ENCODE assay signal across 1 cellular context in the genomic region with DNA sequence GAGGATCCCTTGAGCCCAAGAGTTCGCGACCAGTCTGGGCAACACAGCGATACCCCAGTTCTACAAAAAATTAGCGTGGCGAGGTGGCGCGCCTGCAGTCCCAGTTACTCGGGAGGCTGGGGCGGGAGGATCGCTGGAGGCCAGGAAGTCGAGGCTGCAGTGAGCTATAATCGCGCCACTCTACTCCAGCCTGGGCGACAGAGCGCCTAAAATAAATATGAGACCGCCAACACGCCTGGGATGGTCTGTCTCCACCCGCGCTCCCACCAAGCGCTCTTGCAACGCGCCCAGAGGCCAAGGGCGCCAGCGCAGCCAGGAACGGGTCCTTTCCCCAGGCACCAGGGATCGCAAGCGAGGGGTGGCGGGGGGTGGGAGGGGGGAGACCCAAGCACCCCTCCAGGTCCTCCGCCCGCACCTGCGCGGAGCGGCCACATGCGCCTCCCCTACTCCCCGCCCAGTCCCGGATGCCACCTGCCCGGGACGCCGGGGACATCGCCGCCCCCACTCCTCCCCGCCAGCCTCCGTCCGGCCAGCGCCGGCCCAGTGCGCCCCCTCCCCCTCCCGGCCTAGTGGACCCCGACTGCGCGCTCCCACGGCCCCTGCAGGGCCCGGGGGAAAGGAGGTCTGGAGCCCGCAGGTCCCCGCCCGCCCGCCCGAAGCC.
TF ChIP-seq lines count a peak whose summit lies in the region.

No MANE protein-coding gene starts in this region.

TF ChIP-seq in HEK293, 187 proteins besides CTCF, POLR2A, EP300 and RAD21 (continued from another document):
- TF ChIP-seq, protein P1, sequence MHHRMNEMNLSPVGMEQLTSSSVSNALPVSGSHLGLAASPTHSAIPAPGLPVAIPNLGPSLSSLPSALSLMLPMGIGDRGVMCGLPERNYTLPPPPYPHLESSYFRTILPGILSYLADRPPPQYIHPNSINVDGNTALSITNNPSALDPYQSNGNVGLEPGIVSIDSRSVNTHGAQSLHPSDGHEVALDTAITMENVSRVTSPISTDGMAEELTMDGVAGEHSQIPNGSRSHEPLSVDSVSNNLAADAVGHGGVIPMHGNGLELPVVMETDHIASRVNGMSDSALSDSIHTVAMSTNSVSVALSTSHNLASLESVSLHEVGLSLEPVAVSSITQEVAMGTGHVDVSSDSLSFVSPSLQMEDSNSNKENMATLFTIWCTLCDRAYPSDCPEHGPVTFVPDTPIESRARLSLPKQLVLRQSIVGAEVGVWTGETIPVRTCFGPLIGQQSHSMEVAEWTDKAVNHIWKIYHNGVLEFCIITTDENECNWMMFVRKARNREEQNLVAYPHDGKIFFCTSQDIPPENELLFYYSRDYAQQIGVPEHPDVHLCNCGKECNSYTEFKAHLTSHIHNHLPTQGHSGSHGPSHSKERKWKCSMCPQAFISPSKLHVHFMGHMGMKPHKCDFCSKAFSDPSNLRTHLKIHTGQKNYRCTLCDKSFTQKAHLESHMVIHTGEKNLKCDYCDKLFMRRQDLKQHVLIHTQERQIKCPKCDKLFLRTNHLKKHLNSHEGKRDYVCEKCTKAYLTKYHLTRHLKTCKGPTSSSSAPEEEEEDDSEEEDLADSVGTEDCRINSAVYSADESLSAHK (tag by site-specific recombination; IDR thresholded peaks at IDR 0.05) = peak; percentile 46; the same call in 1 of the 2 replicates
- peak; percentile 61; the same call in 1 of the 2 replicates for TF ChIP-seq ZNF600 (tag by site-specific recombination; IDR thresholded peaks at IDR 0.05)
- peak; percentile 46; the same call in 1 of the 2 replicates for TF ChIP-seq ZNF610 (tag by site-specific recombination; IDR thresholded peaks at IDR 0.05; ENCODE audit: borderline replicate concordance)
- TF ChIP-seq ZNF335 (tag by site-specific recombination; conservative IDR thresholded peaks at IDR 0.05) = peak; percentile 97
- no peak for TF ChIP-seq ZNF558 (tag by site-specific recombination; IDR thresholded peaks at IDR 0.05)
- TF ChIP-seq ZNF768 (tag by site-specific recombination; IDR thresholded peaks at IDR 0.05) = peak; percentile 52; the same call in 1 of the 2 replicates
- TF ChIP-seq, protein P2, sequence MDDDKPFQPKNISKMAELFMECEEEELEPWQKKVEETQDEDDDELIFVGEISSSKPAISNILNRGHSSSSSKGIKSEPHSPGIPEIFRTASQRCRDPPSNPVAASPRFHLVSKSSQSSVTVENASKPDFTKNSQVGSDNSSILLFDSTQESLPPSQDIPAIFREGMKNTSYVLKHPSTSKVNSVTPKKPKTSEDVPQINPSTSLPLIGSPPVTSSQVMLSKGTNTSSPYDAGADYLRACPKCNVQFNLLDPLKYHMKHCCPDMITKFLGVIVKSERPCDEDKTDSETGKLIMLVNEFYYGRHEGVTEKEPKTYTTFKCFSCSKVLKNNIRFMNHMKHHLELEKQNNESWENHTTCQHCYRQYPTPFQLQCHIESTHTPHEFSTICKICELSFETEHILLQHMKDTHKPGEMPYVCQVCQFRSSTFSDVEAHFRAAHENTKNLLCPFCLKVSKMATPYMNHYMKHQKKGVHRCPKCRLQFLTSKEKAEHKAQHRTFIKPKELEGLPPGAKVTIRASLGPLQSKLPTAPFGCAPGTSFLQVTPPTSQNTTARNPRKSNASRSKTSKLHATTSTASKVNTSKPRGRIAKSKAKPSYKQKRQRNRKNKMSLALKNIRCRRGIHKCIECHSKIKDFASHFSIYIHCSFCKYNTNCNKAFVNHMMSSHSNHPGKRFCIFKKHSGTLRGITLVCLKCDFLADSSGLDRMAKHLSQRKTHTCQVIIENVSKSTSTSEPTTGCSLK (tag by site-specific recombination; IDR thresholded peaks at IDR 0.05) = no peak
- TF ChIP-seq ZNF121 (tag by site-specific recombination; IDR thresholded peaks at IDR 0.05) = peak; percentile 81
- 0 out of 2 replicates have a peak, but pooled peaks have one; percentile 12 for TF ChIP-seq ZFP69B (tag by site-specific recombination; IDR thresholded peaks at IDR 0.05)
- TF ChIP-seq, protein P3, sequence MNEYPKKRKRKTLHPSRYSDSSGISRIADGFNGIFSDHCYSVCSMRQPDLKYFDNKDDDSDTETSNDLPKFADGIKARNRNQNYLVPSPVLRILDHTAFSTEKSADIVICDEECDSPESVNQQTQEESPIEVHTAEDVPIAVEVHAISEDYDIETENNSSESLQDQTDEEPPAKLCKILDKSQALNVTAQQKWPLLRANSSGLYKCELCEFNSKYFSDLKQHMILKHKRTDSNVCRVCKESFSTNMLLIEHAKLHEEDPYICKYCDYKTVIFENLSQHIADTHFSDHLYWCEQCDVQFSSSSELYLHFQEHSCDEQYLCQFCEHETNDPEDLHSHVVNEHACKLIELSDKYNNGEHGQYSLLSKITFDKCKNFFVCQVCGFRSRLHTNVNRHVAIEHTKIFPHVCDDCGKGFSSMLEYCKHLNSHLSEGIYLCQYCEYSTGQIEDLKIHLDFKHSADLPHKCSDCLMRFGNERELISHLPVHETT (tag by site-specific recombination; IDR thresholded peaks at IDR 0.05) = peak; percentile 41; the same call in 1 of the 2 replicates
- TF ChIP-seq ZSCAN5A (tag by site-specific recombination; IDR thresholded peaks at IDR 0.05) = peak; percentile 87
- no peak for TF ChIP-seq ZNF26 (tag by site-specific recombination; IDR thresholded peaks at IDR 0.05)
- TF ChIP-seq ZNF521 (tag by site-specific recombination; IDR thresholded peaks at IDR 0.05) = no peak
- no peak for TF ChIP-seq ZNF624 (tag by site-specific recombination; IDR thresholded peaks at IDR 0.05)
- TF ChIP-seq, protein P4, sequence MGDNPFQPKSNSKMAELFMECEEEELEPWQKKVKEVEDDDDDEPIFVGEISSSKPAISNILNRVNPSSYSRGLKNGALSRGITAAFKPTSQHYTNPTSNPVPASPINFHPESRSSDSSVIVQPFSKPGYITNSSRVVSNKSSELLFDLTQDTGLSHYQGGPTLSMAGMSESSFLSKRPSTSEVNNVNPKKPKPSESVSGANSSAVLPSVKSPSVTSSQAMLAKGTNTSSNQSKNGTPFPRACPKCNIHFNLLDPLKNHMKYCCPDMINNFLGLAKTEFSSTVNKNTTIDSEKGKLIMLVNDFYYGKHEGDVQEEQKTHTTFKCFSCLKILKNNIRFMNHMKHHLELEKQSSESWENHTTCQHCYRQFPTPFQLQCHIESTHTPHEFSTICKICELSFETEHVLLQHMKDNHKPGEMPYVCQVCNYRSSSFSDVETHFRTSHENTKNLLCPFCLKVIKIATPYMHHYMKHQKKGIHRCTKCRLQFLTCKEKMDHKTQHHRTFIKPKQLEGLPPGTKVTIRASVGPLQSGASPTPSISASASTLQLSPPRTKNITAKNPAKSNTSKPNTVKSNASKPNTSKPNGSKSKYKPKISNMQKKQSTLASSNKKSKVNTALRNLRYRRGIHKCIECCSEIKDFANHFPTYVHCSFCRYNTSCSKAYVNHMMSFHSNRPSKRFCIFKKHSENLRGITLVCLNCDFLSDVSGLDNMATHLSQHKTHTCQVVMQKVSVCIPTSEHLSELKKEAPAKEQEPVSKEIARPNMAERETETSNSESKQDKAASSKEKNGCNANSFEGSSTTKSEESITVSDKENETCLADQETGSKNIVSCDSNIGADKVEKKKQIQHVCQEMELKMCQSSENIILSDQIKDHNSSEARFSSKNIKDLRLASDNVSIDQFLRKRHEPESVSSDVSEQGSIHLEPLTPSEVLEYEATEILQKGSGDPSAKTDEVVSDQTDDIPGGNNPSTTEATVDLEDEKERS (tag by site-specific recombination; IDR thresholded peaks at IDR 0.05) = peak; percentile 97
- TF ChIP-seq PRDM1 (tag by site-specific recombination; IDR thresholded peaks at IDR 0.05) = no peak
- TF ChIP-seq ZNF76 (tag by site-specific recombination; IDR thresholded peaks at IDR 0.05; ENCODE audit: borderline replicate concordance, low read depth) = no peak
- TF ChIP-seq, protein P5, sequence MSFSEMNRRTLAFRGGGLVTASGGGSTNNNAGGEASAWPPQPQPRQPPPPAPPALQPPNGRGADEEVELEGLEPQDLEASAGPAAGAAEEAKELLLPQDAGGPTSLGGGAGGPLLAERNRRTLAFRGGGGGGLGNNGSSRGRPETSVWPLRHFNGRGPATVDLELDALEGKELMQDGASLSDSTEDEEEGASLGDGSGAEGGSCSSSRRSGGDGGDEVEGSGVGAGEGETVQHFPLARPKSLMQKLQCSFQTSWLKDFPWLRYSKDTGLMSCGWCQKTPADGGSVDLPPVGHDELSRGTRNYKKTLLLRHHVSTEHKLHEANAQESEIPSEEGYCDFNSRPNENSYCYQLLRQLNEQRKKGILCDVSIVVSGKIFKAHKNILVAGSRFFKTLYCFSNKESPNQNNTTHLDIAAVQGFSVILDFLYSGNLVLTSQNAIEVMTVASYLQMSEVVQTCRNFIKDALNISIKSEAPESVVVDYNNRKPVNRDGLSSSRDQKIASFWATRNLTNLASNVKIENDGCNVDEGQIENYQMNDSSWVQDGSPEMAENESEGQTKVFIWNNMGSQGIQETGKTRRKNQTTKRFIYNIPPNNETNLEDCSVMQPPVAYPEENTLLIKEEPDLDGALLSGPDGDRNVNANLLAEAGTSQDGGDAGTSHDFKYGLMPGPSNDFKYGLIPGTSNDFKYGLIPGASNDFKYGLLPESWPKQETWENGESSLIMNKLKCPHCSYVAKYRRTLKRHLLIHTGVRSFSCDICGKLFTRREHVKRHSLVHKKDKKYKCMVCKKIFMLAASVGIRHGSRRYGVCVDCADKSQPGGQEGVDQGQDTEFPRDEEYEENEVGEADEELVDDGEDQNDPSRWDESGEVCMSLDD (tag by site-specific recombination; IDR thresholded peaks at IDR 0.05) = 0 out of 2 replicates have a peak, but pooled peaks have one; percentile 44
- peak; percentile 31; the same call in 1 of the 2 replicates for TF ChIP-seq ZNF341 (tag by site-specific recombination; IDR thresholded peaks at IDR 0.05; ENCODE audit: low read depth)
- TF ChIP-seq ZBTB48 (tag by site-specific recombination; IDR thresholded peaks at IDR 0.05) = peak; percentile 89
- peak; percentile 21 for TF ChIP-seq GLIS1 (tag by site-specific recombination; IDR thresholded peaks at IDR 0.05)
- 0 out of 2 replicates have a peak, but pooled peaks have one; percentile 41 for TF ChIP-seq ZNF843 (tag by site-specific recombination; IDR thresholded peaks at IDR 0.05)
- TF ChIP-seq ZNF670 (tag by site-specific recombination; IDR thresholded peaks at IDR 0.05; ENCODE audit: low read depth) = no peak
- 0 out of 2 replicates have a peak, but pooled peaks have one; percentile 13 for TF ChIP-seq SP3 (tag by site-specific recombination; IDR thresholded peaks at IDR 0.05)
- TF ChIP-seq ZNF175 (tag by site-specific recombination; IDR thresholded peaks at IDR 0.05) = no peak
- peak; percentile 60; the same call in 1 of the 2 replicates for TF ChIP-seq ZBTB17 (tag by site-specific recombination; IDR thresholded peaks at IDR 0.05)
- no peak for TF ChIP-seq ZNF174 (tag by site-specific recombination; IDR thresholded peaks at IDR 0.05)
- peak; percentile 57; the same call in 1 of the 2 replicates for TF ChIP-seq ZNF24 (tag by site-specific recombination; IDR thresholded peaks at IDR 0.05)
- TF ChIP-seq GLIS2 (tag by site-specific recombination; IDR thresholded peaks at IDR 0.05) = peak; percentile 47
- TF ChIP-seq ZNF785 (tag by site-specific recombination; IDR thresholded peaks at IDR 0.05) = no peak
- TF ChIP-seq KLF16 (tag by site-specific recombination; IDR thresholded peaks at IDR 0.05) = peak; percentile 68
- TF ChIP-seq ZNF629 (tag by site-specific recombination; IDR thresholded peaks at IDR 0.05) = peak; percentile 49; the same call in 1 of the 2 replicates
- no peak for TF ChIP-seq ZBTB21 (tag by site-specific recombination; IDR thresholded peaks at IDR 0.05)
- 0 out of 2 replicates have a peak, but pooled peaks have one; percentile 82 for TF ChIP-seq KLF8 (tag by site-specific recombination; IDR thresholded peaks at IDR 0.05)
